Comparison of ENCODE assay signal across 17 cellular contexts in genomic region chr13:41581884-41582547, GRCh38.
DNase-seq lines count a peak whose midpoint lies in the region; ATAC-seq, FAIRE-seq and TF ChIP-seq lines count a peak whose summit lies in the region.
"Had no signal": no experiment of that assay in that cellular context is flagged by ENCODE, and none has a peak within 500 bp of the region (broad histone marks: within the 10 kb centered on the region; RNA-seq: fewer than 3 reads in every experiment).

No MANE protein-coding gene starts in this region.

- H3K27ac Mint-ChIP-seq in stimulated activated effector memory CD8-positive, alpha-beta T cell treated with anti-CD3 and anti-CD28 coated beads, Interleukin-12 subunit alpha, Interleukin-12 subunit beta, amount 100 ng/mL, for 72 hours: peak overlapping the region; percentile 34
- no peak overlapping the region for H3K27ac Mint-ChIP-seq in stimulated activated naive CD8-positive, alpha-beta T cell treated with anti-CD3 and anti-CD28 coated beads, Interleukin-15, amount 100 ng/mL, for 72 hours

- WGBS in right cardiac atrium: 61% methylated on average over 7 of the region's 7 CpGs
- WGBS in transverse colon (ENCODE audit: low coverage in 1 of 2), 2 donors: 86 to 90% methylated on average over 5 to 7 of the region's 7 CpGs

- no peaks in the 10 kb centered on the region for H3K4me1 Mint-ChIP-seq in stimulated activated effector memory CD8-positive, alpha-beta T cell treated with anti-CD3 and anti-CD28 coated beads, Interleukin-12 subunit alpha, Interleukin-12 subunit beta, amount 100 ng/mL, for 72 hours
- H3K4me1 Mint-ChIP-seq in stimulated activated naive CD8-positive, alpha-beta T cell treated with anti-CD3 and anti-CD28 coated beads, Interleukin-15, amount 100 ng/mL, for 72 hours: peaks cover 16% of the 10 kb centered on the region

- H3K4me3 ChIP-seq in bronchial epithelial cell (ENCODE audit: low read depth, low read length) (no peak overlapping the region), right cardiac atrium (ENCODE audit: low read length) (no peak overlapping the region), transverse colon (no peak overlapping the region)
- H3K4me3 ChIP-seq: SJCRH30 had no signal

- no peak overlapping the region for H3K4me3 Mint-ChIP-seq in stimulated activated effector memory CD8-positive, alpha-beta T cell treated with anti-CD3 and anti-CD28 coated beads, Interleukin-12 subunit alpha, Interleukin-12 subunit beta, amount 100 ng/mL, for 72 hours
- H3K4me3 Mint-ChIP-seq in stimulated activated naive CD8-positive, alpha-beta T cell treated with anti-CD3 and anti-CD28 coated beads, Interleukin-15, amount 100 ng/mL, for 72 hours: no peak overlapping the region
- H3K4me3 Mint-ChIP-seq: CD14-positive monocyte had no signal

- TF ChIP-seq POLR2A in transverse colon (IDR thresholded peaks at IDR 0.05): no peak

- peak; percentile 3 for DNase-seq in NCI-H526 treated with DMSO at 0.1 percent for 48 hours (lab: John Stamatoyannopoulos, UW)
- no peak for DNase-seq in bronchial epithelial cell (ENCODE audit: low read depth)
- DNase-seq in right cardiac atrium: peak in 2 of 3 donors; percentile 55 to 56
- no peak for DNase-seq in stimulated activated effector memory CD8-positive, alpha-beta T cell treated with anti-CD3 and anti-CD28 coated beads, Interleukin-12 subunit alpha, Interleukin-12 subunit beta, amount 100 ng/mL, for 72 hours (ENCODE audit: low spot score in 2 of 2)
- no peak for DNase-seq in transverse colon
- DNase-seq in NCI-H146 treated with DMSO at 0.1 percent for 48 hours (lab: John Stamatoyannopoulos, UW; ENCODE audit: unreplicated experiment): no peak
- no peak for DNase-seq in stimulated activated naive CD8-positive, alpha-beta T cell treated with anti-CD3 and anti-CD28 coated beads, Interleukin-15, amount 100 ng/mL, for 72 hours
- DNase-seq: ACHN; AML-193; COR-L47; HCEC 1CT; NCI-H2029; NCI-H2171; NCI-H446; NK-92 treated with Interleukin-12 subunit alpha and Interleukin-12 subunit beta, amount 100 ng/mL, for 24 hours; SJCRH30 had no signal

- in situ Hi-C loops in transverse colon (cut with MboI; ENCODE audit: low pct_ligation_motif_present in 1 of 4, low pct_unique_long_range_greater_than_20kb in 1 of 4, low sequenced_read_pairs in 3 of 4): no loop called here

- intact Hi-C loops in right cardiac atrium (cut with DNase I): no loop called here
- intact Hi-C loops in transverse colon (cut with DNase I; ENCODE audit: low total_unique reads): no loop called here

- H3K27me3 Mint-ChIP-seq in stimulated activated naive CD8-positive, alpha-beta T cell treated with anti-CD3 and anti-CD28 coated beads, Interleukin-15, amount 100 ng/mL, for 72 hours: no peaks in the 10 kb centered on the region

- no peak overlapping the region for H3K27ac ChIP-seq in right cardiac atrium (ENCODE audit: low read length)
- H3K27ac ChIP-seq in transverse colon: no peak overlapping the region
- H3K27ac ChIP-seq: SJCRH30 had no signal

- ATAC-seq in right cardiac atrium: peak; percentile 59 to 68
- ATAC-seq in stimulated activated effector memory CD8-positive, alpha-beta T cell treated with anti-CD3 and anti-CD28 coated beads, Interleukin-12 subunit alpha, Interleukin-12 subunit beta, amount 100 ng/mL, for 72 hours: no peak
- ATAC-seq in stimulated activated naive CD8-positive, alpha-beta T cell treated with anti-CD3 and anti-CD28 coated beads, Interleukin-15, amount 100 ng/mL, for 72 hours: no peak

- no peak for TF ChIP-seq EP300 in transverse colon (IDR thresholded peaks at IDR 0.05; ENCODE audit: low read depth)

- no peaks in the 10 kb centered on the region for H3K4me1 ChIP-seq in right cardiac atrium (ENCODE audit: control insufficient read depth, insufficient read depth, low read length)
- no peaks in the 10 kb centered on the region for H3K4me1 ChIP-seq in transverse colon
- H3K4me1 ChIP-seq: SJCRH30 had no signal

- peak; percentile 52 for FAIRE-seq in bronchial epithelial cell (lab: Jason Lieb, UNC)

- H3K36me3 ChIP-seq in bronchial epithelial cell (ENCODE audit: control insufficient read depth, insufficient read depth, low read length): peaks cover 2% of the 10 kb centered on the region
- peaks cover 0 to 3% (median 0%) of the 10 kb centered on the region in 4 donors for H3K36me3 ChIP-seq in transverse colon

- no peaks in the 10 kb centered on the region for H3K9me3 Mint-ChIP-seq in stimulated activated effector memory CD8-positive, alpha-beta T cell treated with anti-CD3 and anti-CD28 coated beads, Interleukin-12 subunit alpha, Interleukin-12 subunit beta, amount 100 ng/mL, for 72 hours
- H3K9me3 Mint-ChIP-seq in stimulated activated naive CD8-positive, alpha-beta T cell treated with anti-CD3 and anti-CD28 coated beads, Interleukin-15, amount 100 ng/mL, for 72 hours: no peaks in the 10 kb centered on the region

- peaks cover 18% of the 10 kb centered on the region for H3K36me3 Mint-ChIP-seq in stimulated activated effector memory CD8-positive, alpha-beta T cell treated with anti-CD3 and anti-CD28 coated beads, Interleukin-12 subunit alpha, Interleukin-12 subunit beta, amount 100 ng/mL, for 72 hours

- H3K9me3 ChIP-seq in right cardiac atrium (ENCODE audit: control insufficient read depth, low read length) (no peaks in the 10 kb centered on the region), transverse colon (no peaks in the 10 kb centered on the region)
- H3K9me3 ChIP-seq: SJCRH30 had no signal

- TF ChIP-seq CTCF in bronchial epithelial cell (IDR thresholded peaks at IDR 0.05; ENCODE audit: insufficient read depth, low read length, severe bottlenecking): no peak
- no peak for TF ChIP-seq CTCF in transverse colon (IDR thresholded peaks at IDR 0.05)

- no peaks in the 10 kb centered on the region for H3K27me3 ChIP-seq in bronchial epithelial cell (ENCODE audit: control insufficient read depth, insufficient read depth, low read length)
- no peaks in the 10 kb centered on the region for H3K27me3 ChIP-seq in right cardiac atrium (ENCODE audit: control insufficient read depth, insufficient read depth)
- no peaks in the 10 kb centered on the region for H3K27me3 ChIP-seq in transverse colon
- H3K27me3 ChIP-seq: SJCRH30 had no signal

Comparison
In these comparisons a context has a peak if more than half of its experiments do, and no peak if none do; other contexts are left out.
1. DNase-seq: peak in NCI-H526 treated with DMSO at 0.1 percent for 48 hours (single experiment) and right cardiac atrium (2 of 3); none in bronchial epithelial cell (single experiment), stimulated activated effector memory CD8-positive, alpha-beta T cell treated with anti-CD3 and anti-CD28 coated beads, Interleukin-12 subunit alpha, Interleukin-12 subunit beta, amount 100 ng/mL, for 72 hours (0 of 2), transverse colon (single experiment), NCI-H146 treated with DMSO at 0.1 percent for 48 hours (single experiment) and stimulated activated naive CD8-positive, alpha-beta T cell treated with anti-CD3 and anti-CD28 coated beads, Interleukin-15, amount 100 ng/mL, for 72 hours (0 of 2).
2. ATAC-seq: peak in right cardiac atrium (2 of 2); none in stimulated activated effector memory CD8-positive, alpha-beta T cell treated with anti-CD3 and anti-CD28 coated beads, Interleukin-12 subunit alpha, Interleukin-12 subunit beta, amount 100 ng/mL, for 72 hours (single experiment) and stimulated activated naive CD8-positive, alpha-beta T cell treated with anti-CD3 and anti-CD28 coated beads, Interleukin-15, amount 100 ng/mL, for 72 hours (single experiment).